ENCODE assay signal across 1 cellular context in the genomic region with DNA sequence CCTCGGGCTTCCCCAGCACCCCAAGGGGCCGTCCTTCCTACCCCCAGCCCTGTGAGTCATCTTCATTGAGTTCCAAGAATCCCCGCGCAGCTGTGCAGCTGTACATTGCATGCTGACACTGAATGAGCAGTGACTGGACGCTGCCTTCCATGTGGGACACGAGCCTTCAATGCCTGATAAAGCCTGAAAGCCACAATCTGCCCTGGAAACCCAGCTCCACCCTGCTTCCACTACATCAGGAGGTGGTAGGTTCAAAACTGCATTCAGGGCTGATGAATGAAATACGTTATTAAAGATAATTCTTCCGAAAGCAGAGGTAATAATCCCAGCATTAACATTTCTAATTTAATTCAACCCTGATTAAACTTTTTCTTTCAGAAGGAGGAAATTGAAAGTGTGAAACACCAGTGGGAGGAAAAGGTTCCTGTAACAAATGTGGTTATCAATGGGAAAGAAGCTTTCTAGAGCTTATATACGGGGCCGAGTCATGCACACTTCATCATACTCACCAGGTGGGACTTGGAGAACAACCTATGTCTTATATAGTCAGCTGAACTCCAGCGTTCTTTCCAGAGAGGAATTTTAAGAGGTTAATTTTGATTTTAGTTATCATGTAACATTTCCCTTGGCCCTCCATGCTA.
A peak's percentile ranks its signal among the peaks of the same experiment; 100 is the strongest.
TF ChIP-seq lines count a peak whose summit lies in the region.

No MANE protein-coding gene starts in this region.

TF ChIP-seq in K562, 482 proteins besides CTCF, POLR2A, EP300 and RAD21 (continued from another document and continues in another):
- TF ChIP-seq MLLT1 (IDR thresholded peaks at IDR 0.05) (peak in 1 of 2 experiments; percentile 26; a peak in 2 of 4 replicates), ARNT (IDR thresholded peaks at IDR 0.05) (peak; percentile 81 to 88), TEAD4 (IDR thresholded peaks at IDR 0.05; ENCODE audit: low read length) (peak; percentile 95), TEAD4 (CRISPR knock-in tag; IDR thresholded peaks at IDR 0.05; ENCODE audit: borderline replicate concordance) (no peak), XRCC4 (IDR thresholded peaks at IDR 0.05; ENCODE audit: extremely low read depth, insufficient read depth, insufficient read length) (no peak), ZZZ3 (IDR thresholded peaks at IDR 0.05) (no peak), E2F6 (IDR thresholded peaks at IDR 0.05; ENCODE audit: borderline replicate concordance in 1 of 2, extremely low read depth in 1 of 2, insufficient read depth in 1 of 2, insufficient read length in 1 of 2, low read depth in 1 of 2, low read length in 1 of 2, poor library complexity in 1 of 2, severe bottlenecking in 1 of 2) (peak; percentile 54 to 72), FOXM1 (IDR thresholded peaks at IDR 0.05; ENCODE audit: low read depth) (peak; percentile 47; the same call in 1 of the 2 replicates), FOXM1 (CRISPR knock-in tag; IDR thresholded peaks at IDR 0.05; ENCODE audit: low read depth) (no peak), SRSF7 (optimal IDR thresholded peaks at IDR 0.05; ENCODE audit: low read depth, low read length) (no peak), ZNF561 (CRISPR knock-in tag; conservative IDR thresholded peaks at IDR 0.05) (no peak), MEF2A (IDR thresholded peaks at IDR 0.05; ENCODE audit: control insufficient read depth, low read depth, low read length) (peak; percentile 46; the same call in 1 of the 2 replicates), ZNF253 (CRISPR knock-in tag; conservative IDR thresholded peaks at IDR 0.05) (no peak), RUNX1 (IDR thresholded peaks at IDR 0.05; ENCODE audit: low read depth) (0 out of 2 replicates have a peak, but pooled peaks have one; percentile 65), ZKSCAN1 (IDR thresholded peaks at IDR 0.05; ENCODE audit: low read depth, low read length) (peak; percentile 82), RBM14 (IDR thresholded peaks at IDR 0.05; ENCODE audit: borderline replicate concordance, insufficient read depth, low read depth, low read length) (no peak), ATF7 (IDR thresholded peaks at IDR 0.05) (peak; percentile 92), ILK (tag; IDR thresholded peaks at IDR 0.05; ENCODE audit: borderline replicate concordance, low read depth) (no peak), TEAD1 (CRISPR knock-in tag; IDR thresholded peaks at IDR 0.05) (peak in 1 of 2 experiments; percentile 94; a peak in 2 of 4 replicates), TCF7 (IDR thresholded peaks at IDR 0.05; ENCODE audit: borderline replicate concordance) (peak; percentile 75; the same call in 1 of the 2 replicates), FOXA3 (CRISPR knock-in tag; conservative IDR thresholded peaks at IDR 0.05 in 1 of 2, IDR thresholded peaks at IDR 0.05 in 1 of 2) (peak in 1 of 2 experiments; percentile 52; a peak in 1 of 4 replicates), RCOR1 (IDR thresholded peaks at IDR 0.05; ENCODE audit: borderline replicate concordance in 1 of 2, low read depth in 2 of 2, low read length in 2 of 2) (peak; percentile 83 to 89), TRIM28 (IDR thresholded peaks at IDR 0.05) (peak; percentile 56; the same call in 1 of the 2 replicates), CEBPG (CRISPR knock-in tag; IDR thresholded peaks at IDR 0.05) (peak; percentile 55; the same call in 1 of the 2 replicates), CEBPG (tag; conservative IDR thresholded peaks at IDR 0.05 in 1 of 2, IDR thresholded peaks at IDR 0.05 in 1 of 2) (no peak), LEF1 (IDR thresholded peaks at IDR 0.05) (peak; percentile 82), HES1 (IDR thresholded peaks at IDR 0.05; ENCODE audit: low read depth) (peak; percentile 91), SAFB2 (IDR thresholded peaks at IDR 0.05; ENCODE audit: borderline replicate concordance, low read depth, low read length, severe bottlenecking) (no peak), EP400 (IDR thresholded peaks at IDR 0.05) (peak; percentile 76), NELFE (IDR thresholded peaks at IDR 0.05; ENCODE audit: insufficient read depth, insufficient read length) (no peak), POLR2AphosphoS5 (IDR thresholded peaks at IDR 0.05; ENCODE audit: control insufficient read depth, insufficient read depth, low read depth, low read length) (peak; percentile 91), SMARCC2 (IDR thresholded peaks at IDR 0.05; ENCODE audit: low read depth) (peak; percentile 89)
- TF ChIP-seq, protein P1, sequence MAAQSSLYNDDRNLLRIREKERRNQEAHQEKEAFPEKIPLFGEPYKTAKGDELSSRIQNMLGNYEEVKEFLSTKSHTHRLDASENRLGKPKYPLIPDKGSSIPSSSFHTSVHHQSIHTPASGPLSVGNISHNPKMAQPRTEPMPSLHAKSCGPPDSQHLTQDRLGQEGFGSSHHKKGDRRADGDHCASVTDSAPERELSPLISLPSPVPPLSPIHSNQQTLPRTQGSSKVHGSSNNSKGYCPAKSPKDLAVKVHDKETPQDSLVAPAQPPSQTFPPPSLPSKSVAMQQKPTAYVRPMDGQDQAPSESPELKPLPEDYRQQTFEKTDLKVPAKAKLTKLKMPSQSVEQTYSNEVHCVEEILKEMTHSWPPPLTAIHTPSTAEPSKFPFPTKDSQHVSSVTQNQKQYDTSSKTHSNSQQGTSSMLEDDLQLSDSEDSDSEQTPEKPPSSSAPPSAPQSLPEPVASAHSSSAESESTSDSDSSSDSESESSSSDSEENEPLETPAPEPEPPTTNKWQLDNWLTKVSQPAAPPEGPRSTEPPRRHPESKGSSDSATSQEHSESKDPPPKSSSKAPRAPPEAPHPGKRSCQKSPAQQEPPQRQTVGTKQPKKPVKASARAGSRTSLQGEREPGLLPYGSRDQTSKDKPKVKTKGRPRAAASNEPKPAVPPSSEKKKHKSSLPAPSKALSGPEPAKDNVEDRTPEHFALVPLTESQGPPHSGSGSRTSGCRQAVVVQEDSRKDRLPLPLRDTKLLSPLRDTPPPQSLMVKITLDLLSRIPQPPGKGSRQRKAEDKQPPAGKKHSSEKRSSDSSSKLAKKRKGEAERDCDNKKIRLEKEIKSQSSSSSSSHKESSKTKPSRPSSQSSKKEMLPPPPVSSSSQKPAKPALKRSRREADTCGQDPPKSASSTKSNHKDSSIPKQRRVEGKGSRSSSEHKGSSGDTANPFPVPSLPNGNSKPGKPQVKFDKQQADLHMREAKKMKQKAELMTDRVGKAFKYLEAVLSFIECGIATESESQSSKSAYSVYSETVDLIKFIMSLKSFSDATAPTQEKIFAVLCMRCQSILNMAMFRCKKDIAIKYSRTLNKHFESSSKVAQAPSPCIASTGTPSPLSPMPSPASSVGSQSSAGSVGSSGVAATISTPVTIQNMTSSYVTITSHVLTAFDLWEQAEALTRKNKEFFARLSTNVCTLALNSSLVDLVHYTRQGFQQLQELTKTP (IDR thresholded peaks at IDR 0.05; ENCODE audit: low read depth in 1 of 2, partially characterized antibody in 2 of 2), result peak in 1 of 2 experiments; percentile 75
- TF ChIP-seq, protein P2, sequence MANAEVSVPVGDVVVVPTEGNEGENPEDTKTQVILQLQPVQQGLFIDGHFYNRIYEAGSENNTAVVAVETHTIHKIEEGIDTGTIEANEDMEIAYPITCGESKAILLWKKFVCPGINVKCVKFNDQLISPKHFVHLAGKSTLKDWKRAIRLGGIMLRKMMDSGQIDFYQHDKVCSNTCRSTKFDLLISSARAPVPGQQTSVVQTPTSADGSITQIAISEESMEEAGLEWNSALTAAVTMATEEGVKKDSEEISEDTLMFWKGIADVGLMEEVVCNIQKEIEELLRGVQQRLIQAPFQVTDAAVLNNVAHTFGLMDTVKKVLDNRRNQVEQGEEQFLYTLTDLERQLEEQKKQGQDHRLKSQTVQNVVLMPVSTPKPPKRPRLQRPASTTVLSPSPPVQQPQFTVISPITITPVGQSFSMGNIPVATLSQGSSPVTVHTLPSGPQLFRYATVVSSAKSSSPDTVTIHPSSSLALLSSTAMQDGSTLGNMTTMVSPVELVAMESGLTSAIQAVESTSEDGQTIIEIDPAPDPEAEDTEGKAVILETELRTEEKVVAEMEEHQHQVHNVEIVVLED (CRISPR knock-in tag; IDR thresholded peaks at IDR 0.05), result no peak
- TF ChIP-seq, protein P3, sequence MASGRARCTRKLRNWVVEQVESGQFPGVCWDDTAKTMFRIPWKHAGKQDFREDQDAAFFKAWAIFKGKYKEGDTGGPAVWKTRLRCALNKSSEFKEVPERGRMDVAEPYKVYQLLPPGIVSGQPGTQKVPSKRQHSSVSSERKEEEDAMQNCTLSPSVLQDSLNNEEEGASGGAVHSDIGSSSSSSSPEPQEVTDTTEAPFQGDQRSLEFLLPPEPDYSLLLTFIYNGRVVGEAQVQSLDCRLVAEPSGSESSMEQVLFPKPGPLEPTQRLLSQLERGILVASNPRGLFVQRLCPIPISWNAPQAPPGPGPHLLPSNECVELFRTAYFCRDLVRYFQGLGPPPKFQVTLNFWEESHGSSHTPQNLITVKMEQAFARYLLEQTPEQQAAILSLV (tag; IDR thresholded peaks at IDR 0.05), result no peak
- TF ChIP-seq, protein P4, sequence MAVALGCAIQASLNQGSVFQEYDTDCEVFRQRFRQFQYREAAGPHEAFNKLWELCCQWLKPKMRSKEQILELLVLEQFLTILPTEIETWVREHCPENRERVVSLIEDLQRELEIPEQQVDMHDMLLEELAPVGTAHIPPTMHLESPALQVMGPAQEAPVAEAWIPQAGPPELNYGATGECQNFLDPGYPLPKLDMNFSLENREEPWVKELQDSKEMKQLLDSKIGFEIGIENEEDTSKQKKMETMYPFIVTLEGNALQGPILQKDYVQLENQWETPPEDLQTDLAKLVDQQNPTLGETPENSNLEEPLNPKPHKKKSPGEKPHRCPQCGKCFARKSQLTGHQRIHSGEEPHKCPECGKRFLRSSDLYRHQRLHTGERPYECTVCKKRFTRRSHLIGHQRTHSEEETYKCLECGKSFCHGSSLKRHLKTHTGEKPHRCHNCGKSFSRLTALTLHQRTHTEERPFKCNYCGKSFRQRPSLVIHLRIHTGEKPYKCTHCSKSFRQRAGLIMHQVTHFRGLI (CRISPR knock-in tag; IDR thresholded peaks at IDR 0.05), result no peak
- TF ChIP-seq, protein P5, sequence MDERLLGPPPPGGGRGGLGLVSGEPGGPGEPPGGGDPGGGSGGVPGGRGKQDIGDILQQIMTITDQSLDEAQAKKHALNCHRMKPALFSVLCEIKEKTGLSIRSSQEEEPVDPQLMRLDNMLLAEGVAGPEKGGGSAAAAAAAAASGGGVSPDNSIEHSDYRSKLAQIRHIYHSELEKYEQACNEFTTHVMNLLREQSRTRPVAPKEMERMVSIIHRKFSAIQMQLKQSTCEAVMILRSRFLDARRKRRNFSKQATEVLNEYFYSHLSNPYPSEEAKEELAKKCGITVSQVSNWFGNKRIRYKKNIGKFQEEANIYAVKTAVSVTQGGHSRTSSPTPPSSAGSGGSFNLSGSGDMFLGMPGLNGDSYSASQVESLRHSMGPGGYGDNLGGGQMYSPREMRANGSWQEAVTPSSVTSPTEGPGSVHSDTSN (CRISPR knock-in tag; IDR thresholded peaks at IDR 0.05; ENCODE audit: low read depth), result no peak
- TF ChIP-seq, protein P5 (tag; conservative IDR thresholded peaks at IDR 0.05; ENCODE audit: low read depth), result no peak; the same call in 1 of the 2 replicates
- TF ChIP-seq, protein P6, sequence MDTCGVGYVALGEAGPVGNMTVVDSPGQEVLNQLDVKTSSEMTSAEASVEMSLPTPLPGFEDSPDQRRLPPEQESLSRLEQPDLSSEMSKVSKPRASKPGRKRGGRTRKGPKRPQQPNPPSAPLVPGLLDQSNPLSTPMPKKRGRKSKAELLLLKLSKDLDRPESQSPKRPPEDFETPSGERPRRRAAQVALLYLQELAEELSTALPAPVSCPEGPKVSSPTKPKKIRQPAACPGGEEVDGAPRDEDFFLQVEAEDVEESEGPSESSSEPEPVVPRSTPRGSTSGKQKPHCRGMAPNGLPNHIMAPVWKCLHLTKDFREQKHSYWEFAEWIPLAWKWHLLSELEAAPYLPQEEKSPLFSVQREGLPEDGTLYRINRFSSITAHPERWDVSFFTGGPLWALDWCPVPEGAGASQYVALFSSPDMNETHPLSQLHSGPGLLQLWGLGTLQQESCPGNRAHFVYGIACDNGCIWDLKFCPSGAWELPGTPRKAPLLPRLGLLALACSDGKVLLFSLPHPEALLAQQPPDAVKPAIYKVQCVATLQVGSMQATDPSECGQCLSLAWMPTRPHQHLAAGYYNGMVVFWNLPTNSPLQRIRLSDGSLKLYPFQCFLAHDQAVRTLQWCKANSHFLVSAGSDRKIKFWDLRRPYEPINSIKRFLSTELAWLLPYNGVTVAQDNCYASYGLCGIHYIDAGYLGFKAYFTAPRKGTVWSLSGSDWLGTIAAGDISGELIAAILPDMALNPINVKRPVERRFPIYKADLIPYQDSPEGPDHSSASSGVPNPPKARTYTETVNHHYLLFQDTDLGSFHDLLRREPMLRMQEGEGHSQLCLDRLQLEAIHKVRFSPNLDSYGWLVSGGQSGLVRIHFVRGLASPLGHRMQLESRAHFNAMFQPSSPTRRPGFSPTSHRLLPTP (IDR thresholded peaks at IDR 0.05; ENCODE audit: borderline replicate concordance, extremely low read depth, insufficient read length), result peak; percentile 84
